ENCODE assay signal across 12 cellular contexts in genomic region chr7:116628971-116629586, GRCh38. TPM values are rescaled to one million over a fixed set of nuclear protein-coding genes. Genes with fewer than 3 reads are reported as not detected.
DNase-seq lines count a peak whose midpoint lies in the region; ATAC-seq, FAIRE-seq and TF ChIP-seq lines count a peak whose summit lies in the region.
"Had no signal": no experiment of that assay in that cellular context is flagged by ENCODE, and none has a peak within 500 bp of the region (broad histone marks: within the 10 kb centered on the region; RNA-seq: fewer than 3 reads in every experiment).

No MANE protein-coding gene starts in this region.

- peak; percentile 27 for DNase-seq in HK-2 (ENCODE audit: unreplicated experiment)
- peak; percentile 34 to 54 for DNase-seq in cardiac fibroblast (ENCODE audit: low read depth in 2 of 2)
- peak; percentile 69 for DNase-seq in left kidney (ENCODE audit: low read depth, low spot score)
- peak; percentile 69 for DNase-seq in small intestine
- no peak for DNase-seq in spleen
- DNase-seq in OCI-M1 (lab: John Stamatoyannopoulos, UW), result no peak
- DNase-seq: activated B cell treated with CpG ODN at 0.5 μM for 24 hours; activated effector memory CD4-positive, alpha-beta T cell treated with anti-CD3 and anti-CD28 coated beads, Interleukin-2, amount 50 U/mL, for 16 hours; effector CD8-positive, alpha-beta T cell; NCI-H1092 treated with DMSO at 0.1 percent for 48 hours had no signal

- H3K9me3 ChIP-seq in small intestine (ENCODE audit: control insufficient read depth, low read depth) (no peaks in the 10 kb centered on the region), spleen (no peaks in the 10 kb centered on the region)

- no peak for FAIRE-seq in small intestine (lab: Jason Lieb, UNC)

- H3K36me3 ChIP-seq in small intestine (ENCODE audit: control insufficient read depth in 2 of 2, insufficient read depth in 2 of 2, low read length in 2 of 2) (no peaks in the 10 kb centered on the region), spleen (no peaks in the 10 kb centered on the region)

- TF ChIP-seq CTCF in cardiac fibroblast (IDR thresholded peaks at IDR 0.05; ENCODE audit: low read depth, low read length), result no peak
- TF ChIP-seq CTCF in spleen (IDR thresholded peaks at IDR 0.05 in 8 of 11, conservative IDR thresholded peaks at IDR 0.05 in 3 of 11), result no peak

- peak overlapping the region in 1 of 2 donors; percentile 51 for H3K27ac ChIP-seq in small intestine (ENCODE audit: low read depth in 1 of 2, low read length in 1 of 2)
- peak overlapping the region in 4 of 8 donors; percentile 5 to 56 (median 27) for H3K27ac ChIP-seq in spleen

- WGBS in small intestine, 3 donors, result 9 to 42% (median 28%) methylated on average over 3 of the region's 3 CpGs
- WGBS in spleen, 5 donors, result 52 to 74% (median 66%) methylated on average over 3 of the region's 3 CpGs

- ATAC-seq in GM21390 (IDR thresholded peaks at IDR 0.05; ENCODE audit: unreplicated experiment) (no peak), GM18873 (IDR thresholded peaks at IDR 0.05; ENCODE audit: low FRiP score, unreplicated experiment) (no peak)

- H3K4me1 ChIP-seq in small intestine (ENCODE audit: control insufficient read depth in 2 of 2, insufficient read depth in 1 of 2, low read depth in 1 of 2, low read length in 1 of 2), result no peaks in the 10 kb centered on the region
- no peaks in the 10 kb centered on the region for H3K4me1 ChIP-seq in spleen

- intact Hi-C loops in spleen (cut with DNase I; ENCODE audit: low total_unique reads), result no loop called here

- TF ChIP-seq POLR2A in spleen (IDR thresholded peaks at IDR 0.05), result no peak

- H3K4me3 ChIP-seq in cardiac fibroblast (replicated peaks in 1 of 2; ENCODE audit: low read depth in 2 of 2, low read length in 2 of 2) (no peak overlapping the region), small intestine (ENCODE audit: low read depth in 1 of 2, low read length in 2 of 2) (no peak overlapping the region), spleen (no peak overlapping the region)

- H3K27me3 ChIP-seq in small intestine (ENCODE audit: control insufficient read depth in 2 of 2, insufficient read depth in 2 of 2, low read length in 2 of 2) (peaks cover 0 to 2% of the 10 kb centered on the region in 2 donors), spleen (replicated peaks in 1 of 7) (peaks cover 0 to 15% (median 0%) of the 10 kb centered on the region in 7 donors)

RNA-seq across cellular contexts. Expression of gene MET, which starts 42.9 kb away (rescaled TPM):
- polyA plus RNA-seq in small intestine (10 to 100 TPM in 1 of 3 donors, 1 to 10 TPM in 2; 2.7 to 12.4 (median 4.1) TPM), spleen (1 to 10 TPM in 1 of 3 donors, under 1 TPM in 2; 0.68 to 1.9 (median 0.96) TPM)
- 10 to 100 TPM; 10.6 to 28.8 (median 22.3) TPM for total RNA-seq in spleen

Comparison
In these comparisons a context has a peak if more than half of its experiments do, and no peak if none do; other contexts are left out.
1. DNase-seq: peak in HK-2 (single experiment), cardiac fibroblast (2 of 2), left kidney (single experiment) and small intestine (single experiment); none in spleen (single experiment) and OCI-M1 (single experiment).